ENCODE assay signal across 9 cellular contexts in the genomic region with DNA sequence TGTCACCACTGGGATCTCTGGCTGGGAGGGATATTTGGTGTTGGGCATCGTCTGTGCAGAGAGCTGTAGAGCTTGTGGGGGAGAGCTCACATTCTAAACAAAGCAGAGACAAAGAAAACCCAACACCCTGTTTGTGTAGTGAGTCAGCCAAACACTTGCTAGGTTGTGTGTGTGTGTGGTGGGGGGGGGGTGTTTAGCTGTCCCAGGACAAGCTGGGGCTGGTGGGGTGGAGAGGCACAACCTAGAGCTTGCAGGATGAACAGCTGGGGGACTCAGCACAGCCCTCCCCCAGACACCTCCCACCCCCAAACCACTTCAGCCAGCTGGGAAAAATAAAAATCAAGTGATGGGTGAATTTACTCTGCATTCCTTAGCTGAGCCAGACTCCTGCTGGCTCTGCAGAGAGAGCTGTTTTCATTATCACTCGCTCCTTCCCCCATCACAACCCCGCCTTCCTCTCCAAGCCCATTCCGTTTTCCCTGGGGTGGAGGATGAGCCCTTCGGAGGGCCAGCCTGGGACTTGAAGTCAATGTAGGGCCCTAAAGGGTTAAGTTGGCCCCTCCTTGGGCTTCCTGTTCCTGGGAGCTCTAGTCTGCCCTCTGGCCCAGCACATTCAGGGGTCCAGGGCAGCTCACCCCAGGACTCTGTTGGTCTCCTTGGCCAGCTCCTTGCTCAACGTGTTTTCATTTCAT. TPM values are rescaled to one million over a fixed set of nuclear protein-coding genes. Genes with fewer than 3 reads are reported as not detected.
DNase-seq lines count a peak whose midpoint lies in the region; ATAC-seq, FAIRE-seq and TF ChIP-seq lines count a peak whose summit lies in the region.
"Had no signal": no experiment of that assay in that cellular context is flagged by ENCODE, and none has a peak within 500 bp of the region (broad histone marks: within the 10 kb centered on the region; RNA-seq: fewer than 3 reads in every experiment).

No MANE protein-coding gene starts in this region.

- H3K79me2 ChIP-seq in astrocyte (ENCODE audit: insufficient read depth, low read length), result no peaks in the 10 kb centered on the region

- H3K9ac ChIP-seq in astrocyte (ENCODE audit: low read length), result peak overlapping the region; percentile 52
- H3K9ac ChIP-seq in iPS-20b (ENCODE audit: low read depth, low read length), result peak overlapping the region; percentile 3; the same call in 1 of the 2 replicates
- H3K9ac ChIP-seq in subcutaneous abdominal adipose tissue (ENCODE audit: low read length in 5 of 5), result no peak overlapping the region

- H3K9me3 ChIP-seq in astrocyte (ENCODE audit: insufficient read depth, low read depth, low read length) (no peaks in the 10 kb centered on the region), iPS-20b (ENCODE audit: insufficient read depth, low read depth, low read length) (no peaks in the 10 kb centered on the region), subcutaneous abdominal adipose tissue (ENCODE audit: control insufficient read depth in 5 of 5, low read length in 5 of 5) (no peaks in the 10 kb centered on the region)
- no peaks in the 10 kb centered on the region for H3K9me3 ChIP-seq in CD8-positive, alpha-beta T cell (ENCODE audit: low read length)

- no peak for FAIRE-seq in astrocyte (lab: Jason Lieb, UNC)

- H3K4me3 ChIP-seq in astrocyte (ENCODE audit: insufficient read depth, low read depth, low read length) (peak overlapping the region; percentile 7), iPS-20b (ENCODE audit: low read length) (no peak overlapping the region; the same call in 1 of the 2 replicates), subcutaneous abdominal adipose tissue (ENCODE audit: low read depth in 1 of 5, low read length in 5 of 5) (peak overlapping the region in 1 of 5 donors; percentile 13)
- no peak overlapping the region for H3K4me3 ChIP-seq in CD8-positive, alpha-beta T cell (ENCODE audit: low read depth, low read length)

- H3K36me3 ChIP-seq in astrocyte (ENCODE audit: insufficient read depth, low read length) (no peaks in the 10 kb centered on the region), iPS-20b (ENCODE audit: insufficient read depth, low read depth, low read length) (no peaks in the 10 kb centered on the region), subcutaneous abdominal adipose tissue (ENCODE audit: control insufficient read depth in 5 of 5, insufficient read depth in 5 of 5, low read length in 5 of 5) (no peaks in the 10 kb centered on the region)
- H3K36me3 ChIP-seq in CD8-positive, alpha-beta T cell (ENCODE audit: insufficient read depth, low read length), result no peaks in the 10 kb centered on the region

- POLR2A ChIA-PET in CD8-positive, alpha-beta T cell (lab: Charles Lee), result no interaction called here

- CTCF ChIA-PET in CD8-positive, alpha-beta T cell (lab: Charles Lee), result interaction anchor here (0.9 to 12.4 kb wide), 5 partner anchors 8 to 74 kb away, joined by 3 to 245 read pairs (median 3); a partner anchor contains a TSS

- no peaks in the 10 kb centered on the region for H3K27me3 Mint-ChIP-seq in astrocyte (ENCODE audit: low read depth, unreplicated experiment)
- peaks cover 14 to 22% of the 10 kb centered on the region in 2 donors for H3K27me3 Mint-ChIP-seq in natural killer cell (ENCODE audit: low read depth in 2 of 2)
- H3K27me3 Mint-ChIP-seq in CD8-positive, alpha-beta T cell (ENCODE audit: low read depth), result peaks cover 26% of the 10 kb centered on the region

- peak overlapping the region; percentile 88 for H3K27ac Mint-ChIP-seq in astrocyte (ENCODE audit: unreplicated experiment)
- H3K27ac Mint-ChIP-seq in natural killer cell, result no peak overlapping the region
- H3K27ac Mint-ChIP-seq in CD8-positive, alpha-beta T cell, result no peak overlapping the region

- H3K27ac ChIP-seq in astrocyte (ENCODE audit: low read depth, low read length) (peak overlapping the region; percentile 36), iPS-20b (ENCODE audit: low read length) (peak overlapping the region; percentile 63), subcutaneous abdominal adipose tissue (ENCODE audit: low read depth, low read length) (peak overlapping the region; percentile 17)
- no peak overlapping the region for H3K27ac ChIP-seq in CD8-positive, alpha-beta T cell (ENCODE audit: low read depth, low read length)
- H3K27ac ChIP-seq: 22Rv1 had no signal

- DNase-seq in DMS153 (lab: John Stamatoyannopoulos, UW), result peak; percentile 16
- DNase-seq in DMS153 treated with DMSO at 0.1 percent for 48 hours (lab: John Stamatoyannopoulos, UW; ENCODE audit: unreplicated experiment), result no peak
- peak; percentile 96 for DNase-seq in astrocyte (ENCODE audit: low read depth)
- DNase-seq in natural killer cell, result no peak
- DNase-seq in stimulated activated naive CD4-positive, alpha-beta T cell (lab: John Stamatoyannopoulos, UW), result no peak
- DNase-seq in CD8-positive, alpha-beta T cell, result no peak

- H2AFZ ChIP-seq in astrocyte (ENCODE audit: low read depth, low read length), result peak overlapping the region; percentile 62

- intact Hi-C loops in natural killer cell (cut with micrococcal nuclease), result no loop called here
- intact Hi-C loops in CD8-positive, alpha-beta T cell (cut with DNase I, micrococcal nuclease), result loop anchor here in 1 of 2 experiments (10.0 kb wide), 2 partner anchors 345 to 405 kb away; a partner anchor contains a TSS

- H4K20me1 ChIP-seq in astrocyte (ENCODE audit: insufficient read depth, low read length), result no peaks in the 10 kb centered on the region

- ATAC-seq in natural killer cell, result no peak
- ATAC-seq in CD8-positive, alpha-beta T cell, result no peak

- no peaks in the 10 kb centered on the region for H3K27me3 ChIP-seq in astrocyte (ENCODE audit: insufficient read depth, low read length)
- peaks cover 28% of the 10 kb centered on the region for H3K27me3 ChIP-seq in iPS-20b (ENCODE audit: insufficient read depth, low read length)
- peaks cover 0 to 10% (median 8%) of the 10 kb centered on the region in 5 donors for H3K27me3 ChIP-seq in subcutaneous abdominal adipose tissue (ENCODE audit: control insufficient read depth in 5 of 5, insufficient read depth in 4 of 5, low read length in 5 of 5)
- H3K27me3 ChIP-seq in CD8-positive, alpha-beta T cell (ENCODE audit: insufficient read depth, low read length), result peaks cover 24% of the 10 kb centered on the region

- H3K4me1 Mint-ChIP-seq in astrocyte (ENCODE audit: low read depth, unreplicated experiment) (peaks cover 21% of the 10 kb centered on the region), natural killer cell (peaks cover 10 to 12% of the 10 kb centered on the region in 2 donors)
- peaks cover 11% of the 10 kb centered on the region for H3K4me1 Mint-ChIP-seq in CD8-positive, alpha-beta T cell (ENCODE audit: low read depth)

- TF ChIP-seq CTCF in astrocyte (IDR thresholded peaks at IDR 0.05; ENCODE audit: insufficient read depth, low read depth, low read length), result no peak
- no peak for TF ChIP-seq CTCF in natural killer cell (IDR thresholded peaks at IDR 0.05)
- no peak for TF ChIP-seq CTCF in CD8-positive, alpha-beta T cell (IDR thresholded peaks at IDR 0.05)

- H3K4me3 Mint-ChIP-seq in astrocyte (ENCODE audit: unreplicated experiment), result peak overlapping the region; percentile 77
- H3K4me3 Mint-ChIP-seq in natural killer cell, result no peak overlapping the region
- no peak overlapping the region for H3K4me3 Mint-ChIP-seq in CD8-positive, alpha-beta T cell

- H3K36me3 Mint-ChIP-seq in astrocyte (ENCODE audit: low read depth, unreplicated experiment), result peaks cover 3% of the 10 kb centered on the region
- no peaks in the 10 kb centered on the region for H3K36me3 Mint-ChIP-seq in natural killer cell
- no peaks in the 10 kb centered on the region for H3K36me3 Mint-ChIP-seq in CD8-positive, alpha-beta T cell

- peaks cover 20% of the 10 kb centered on the region for H3K4me1 ChIP-seq in astrocyte (ENCODE audit: insufficient read depth, low read length)
- peaks cover 11% of the 10 kb centered on the region for H3K4me1 ChIP-seq in iPS-20b (ENCODE audit: insufficient read depth, low read length)
- peaks cover 4 to 74% (median 30%) of the 10 kb centered on the region in 5 donors for H3K4me1 ChIP-seq in subcutaneous abdominal adipose tissue (ENCODE audit: control insufficient read depth in 5 of 5, insufficient read depth in 5 of 5, low read length in 5 of 5)
- H3K4me1 ChIP-seq in CD8-positive, alpha-beta T cell (ENCODE audit: insufficient read depth, low read length), result no peaks in the 10 kb centered on the region

- H3K9me3 Mint-ChIP-seq in astrocyte (ENCODE audit: unreplicated experiment) (no peaks in the 10 kb centered on the region), natural killer cell (no peaks in the 10 kb centered on the region)
- H3K9me3 Mint-ChIP-seq in CD8-positive, alpha-beta T cell, result no peaks in the 10 kb centered on the region

- H3K4me2 ChIP-seq in astrocyte (ENCODE audit: low read length), result peak overlapping the region; percentile 81

RNA-seq across cellular contexts. Expression of a gene that starts 2.6 kb away (rescaled TPM):
- total RNA-seq in astrocyte, result 148 and 179 TPM in 2 replicates
- not detected for total RNA-seq in natural killer cell
- total RNA-seq in CD8-positive, alpha-beta T cell, result not detected

RNA-seq across cellular contexts. Expression of a gene that starts 8.4 kb away (rescaled TPM):
- 14.5 and 20.8 TPM in 2 replicates for total RNA-seq in astrocyte
- under 1 TPM; 0.07 to 0.75 (median 0.49) TPM for total RNA-seq in natural killer cell
- not detected for total RNA-seq in CD8-positive, alpha-beta T cell

Comparison
In these comparisons a context has a peak if more than half of its experiments do, and no peak if none do; other contexts are left out.
1. DNase-seq: peak in DMS153 (single experiment) and astrocyte (single experiment); none in DMS153 treated with DMSO at 0.1 percent for 48 hours (single experiment), natural killer cell (single experiment), stimulated activated naive CD4-positive, alpha-beta T cell (0 of 6) and CD8-positive, alpha-beta T cell (0 of 7).
2. H3K9ac ChIP-seq: peak in astrocyte (single experiment) and iPS-20b (single experiment); none in subcutaneous abdominal adipose tissue (0 of 5).
3. RNA of a gene that starts 2.6 kb away (total RNA-seq): 148 to 179 TPM in astrocyte; not detected in CD8-positive, alpha-beta T cell and not detected in natural killer cell; every median in the first group is over 100 times any median in the second.